In genomic region chr1:209064850-209065249, GRCh38 we compare ENCODE assay signal across 1 cellular context.
TF ChIP-seq lines count a peak whose summit lies in the region.

No MANE protein-coding gene starts in this region.

TF ChIP-seq in HEK293, 187 proteins besides CTCF, POLR2A, EP300 and RAD21 (continued from another document):
- TF ChIP-seq PRDM2 (tag by site-specific recombination; IDR thresholded peaks at IDR 0.05; ENCODE audit: borderline replicate concordance) (no peak), AEBP2 (tag by site-specific recombination; IDR thresholded peaks at IDR 0.05; ENCODE audit: borderline replicate concordance) (no peak)
- TF ChIP-seq, protein P1, sequence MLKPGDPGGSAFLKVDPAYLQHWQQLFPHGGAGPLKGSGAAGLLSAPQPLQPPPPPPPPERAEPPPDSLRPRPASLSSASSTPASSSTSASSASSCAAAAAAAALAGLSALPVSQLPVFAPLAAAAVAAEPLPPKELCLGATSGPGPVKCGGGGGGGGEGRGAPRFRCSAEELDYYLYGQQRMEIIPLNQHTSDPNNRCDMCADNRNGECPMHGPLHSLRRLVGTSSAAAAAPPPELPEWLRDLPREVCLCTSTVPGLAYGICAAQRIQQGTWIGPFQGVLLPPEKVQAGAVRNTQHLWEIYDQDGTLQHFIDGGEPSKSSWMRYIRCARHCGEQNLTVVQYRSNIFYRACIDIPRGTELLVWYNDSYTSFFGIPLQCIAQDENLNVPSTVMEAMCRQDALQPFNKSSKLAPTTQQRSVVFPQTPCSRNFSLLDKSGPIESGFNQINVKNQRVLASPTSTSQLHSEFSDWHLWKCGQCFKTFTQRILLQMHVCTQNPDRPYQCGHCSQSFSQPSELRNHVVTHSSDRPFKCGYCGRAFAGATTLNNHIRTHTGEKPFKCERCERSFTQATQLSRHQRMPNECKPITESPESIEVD (tag by site-specific recombination; IDR thresholded peaks at IDR 0.05): no peak
